ENCODE assay signal across 15 cellular contexts in genomic region chr11:72562431-72562830, GRCh38.
"Had no signal": no experiment of that assay in that cellular context is flagged by ENCODE, and none has a peak within 500 bp of the region (broad histone marks: within the 10 kb centered on the region; RNA-seq: fewer than 3 reads in every experiment).

No MANE protein-coding gene starts in this region.

- DNase-seq: dermis blood vessel endothelial cell; heart left ventricle; hippocampal formation; mesendoderm; naive B cell; sigmoid colon; stimulated activated CD4-positive, alpha-beta T cell treated with anti-CD3 and anti-CD28 coated beads, Interleukin-2, amount 100 ng/mL, for 24 hours; stimulated activated CD4-positive, alpha-beta T cell treated with anti-CD3 and anti-CD28 coated beads, Interleukin-4, amount 100 ng/mL, for 4 hours; stimulated activated naive B cell treated with anti-CD40 and anti-IgM and Interleukin-4, amounts not matched to agents 10 μg/mL and 1 μg/mL and 100 μg/mL, for 72 hours; stimulated activated naive CD8-positive, alpha-beta T cell treated with anti-CD3 and anti-CD28 coated beads, Interleukin-15, amount 100 ng/mL, for 72 hours; transverse colon had no signal

- H3K27me3 ChIP-seq: right atrium auricular region, sigmoid colon had no signal

- H3K4me3 ChIP-seq: heart left ventricle, right atrium auricular region, sigmoid colon, skin epidermis, thoracic aorta, transverse colon had no signal

- H3K4me1 ChIP-seq: heart left ventricle, right atrium auricular region, sigmoid colon, transverse colon had no signal

- H3K36me3 ChIP-seq: heart left ventricle, neutrophil, right atrium auricular region, sigmoid colon, thoracic aorta, transverse colon had no signal

- ATAC-seq: stimulated activated naive B cell treated with anti-CD40 and anti-IgM and Interleukin-4, amounts not matched to agents 10 μg/mL and 1 μg/mL and 100 μg/mL, for 72 hours; stimulated activated naive CD8-positive, alpha-beta T cell treated with anti-CD3 and anti-CD28 coated beads, Interleukin-15, amount 100 ng/mL, for 72 hours had no signal

- H3K9me3 ChIP-seq: heart left ventricle, neutrophil, right atrium auricular region, sigmoid colon, thoracic aorta, transverse colon had no signal

- H3K27ac ChIP-seq: heart left ventricle, neutrophil, right atrium auricular region, sigmoid colon, skin epidermis, thoracic aorta, transverse colon had no signal
